Comparison of ENCODE assay signal across 8 cellular contexts in genomic region chr2:221554769-221555510, GRCh38. TPM values are rescaled to one million over a fixed set of nuclear protein-coding genes. Genes with fewer than 3 reads are reported as not detected.
DNase-seq lines count a peak whose midpoint lies in the region; ATAC-seq, FAIRE-seq and TF ChIP-seq lines count a peak whose summit lies in the region.

No MANE protein-coding gene starts in this region.

- no peaks in the 10 kb centered on the region for H3K9me3 ChIP-seq in BLaER1
- H3K9me3 ChIP-seq in GM12878 (replicated peaks; ENCODE audit: control insufficient read depth, insufficient read depth, low read length): no peaks in the 10 kb centered on the region

- no peak for TF ChIP-seq RAD21 in GM12878 (IDR thresholded peaks at IDR 0.05; ENCODE audit: insufficient read depth, low read depth, low read length)

- CTCF ChIA-PET in GM12878 (lab: Yijun Ruan, JAX): interaction anchor here (1.0 kb wide), 1 partner anchor 20 kb away, joined by 3 read pairs; no protein-coding TSS in a partner anchor

- H3K9me3 Mint-ChIP-seq in stimulated activated memory B cell treated with anti-CD40 and anti-IgM and Interleukin-4, amounts not matched to agents 10 μg/mL and 1 μg/mL and 100 μg/mL, for 72 hours: no peaks in the 10 kb centered on the region

- H3K4me1 Mint-ChIP-seq in stimulated activated memory B cell treated with anti-CD40 and anti-IgM and Interleukin-4, amounts not matched to agents 10 μg/mL and 1 μg/mL and 100 μg/mL, for 72 hours: peaks cover 36% of the 10 kb centered on the region

- in situ Hi-C loops in GM12878 (cut with MboI): no loop called here

- TF ChIP-seq POLR2A in GM12878 (IDR thresholded peaks at IDR 0.05; ENCODE audit: low read depth, low read length): no peak

- 6% methylated on average over 4 of the region's 4 CpGs for WGBS in GM12878 (ENCODE audit: insufficient coverage, insufficient replicate concordance, low lambda C conversion rate, missing lambda C conversion rate)

- SMC1A ChIA-PET in GM12878 (lab: Charles Lee; ENCODE audit: uncharacterized antibody, unreplicated experiment): interaction anchor here (1.3 kb wide), 1 partner anchor 10 kb away, joined by 3 read pairs; no protein-coding TSS in a partner anchor

- H3K4me3 ChIP-seq in BLaER1 (no peak overlapping the region), GM12878 (0 out of 2 replicates have a peak overlapping the region, but pooled peaks have one; percentile 34)

- RAD21 ChIA-PET in GM12878 (lab: Charles Lee; ENCODE audit: unreplicated experiment): no interaction called here

- no peaks in the 10 kb centered on the region for H3K27me3 Mint-ChIP-seq in stimulated activated memory B cell treated with anti-CD40 and anti-IgM and Interleukin-4, amounts not matched to agents 10 μg/mL and 1 μg/mL and 100 μg/mL, for 72 hours

- peak; percentile 50 for DNase-seq in GM12878 (ENCODE audit: low read depth, low spot score)
- DNase-seq in NCI-H2081 (lab: John Stamatoyannopoulos, UW): no peak
- DNase-seq in HuH-7.5 (ENCODE audit: low spot score): no peak
- DNase-seq in activated gamma-delta T cell (lab: John Stamatoyannopoulos, UW): no peak

- no peak for TF ChIP-seq CTCF in GM12878 (IDR thresholded peaks at IDR 0.05 in 2 of 3, conservative IDR thresholded peaks at IDR 0.05 in 1 of 3; ENCODE audit: control insufficient read depth in 2 of 3, extremely low read depth in 1 of 3, insufficient read depth in 1 of 3, low read depth in 3 of 3, low read length in 3 of 3)

- no peaks in the 10 kb centered on the region for H3K36me3 Mint-ChIP-seq in stimulated activated memory B cell treated with anti-CD40 and anti-IgM and Interleukin-4, amounts not matched to agents 10 μg/mL and 1 μg/mL and 100 μg/mL, for 72 hours

- H3K79me2 ChIP-seq in GM12878 (ENCODE audit: control insufficient read depth, insufficient read depth, low read length): no peaks in the 10 kb centered on the region

- no peak overlapping the region for H3K9ac ChIP-seq in BLaER1
- H3K9ac ChIP-seq in GM12878 (ENCODE audit: control insufficient read depth, insufficient read depth, low read length): no peak overlapping the region

- H3K4me2 ChIP-seq in BLaER1 (peak overlapping the region; percentile 23), GM12878 (ENCODE audit: control insufficient read depth, insufficient read depth) (peak overlapping the region; percentile 67)

- peak overlapping the region; percentile 76 for H3K27ac Mint-ChIP-seq in stimulated activated memory B cell treated with anti-CD40 and anti-IgM and Interleukin-4, amounts not matched to agents 10 μg/mL and 1 μg/mL and 100 μg/mL, for 72 hours

- peaks cover 19% of the 10 kb centered on the region for H3K4me1 ChIP-seq in BLaER1
- peaks cover 13% of the 10 kb centered on the region for H3K4me1 ChIP-seq in GM12878 (ENCODE audit: control insufficient read depth, insufficient read depth, low read length)

- no peak overlapping the region for H3K27ac ChIP-seq in BLaER1
- no peak overlapping the region for H3K27ac ChIP-seq in GM12878 (ENCODE audit: control insufficient read depth, insufficient read depth)

- POLR2A ChIA-PET in GM12878 (lab: Charles Lee): no interaction called here

- H3K36me3 ChIP-seq in BLaER1 (no peaks in the 10 kb centered on the region), GM12878 (ENCODE audit: control insufficient read depth in 2 of 2, insufficient read depth in 2 of 2, low read length in 1 of 2) (no peaks in the 10 kb centered on the region)

- H3K27me3 ChIP-seq in BLaER1 (no peaks in the 10 kb centered on the region), GM12878 (replicated peaks in 1 of 2; ENCODE audit: control insufficient read depth in 2 of 2, insufficient read depth in 2 of 2, low read length in 1 of 2) (no peaks in the 10 kb centered on the region)

- intact Hi-C loops in GM12878 (cut with micrococcal nuclease; ENCODE audit: unreplicated experiment): loop anchor here (5.0 kb wide), 1 partner anchor 38 kb away; no protein-coding TSS in a partner anchor

- BruUV-seq in GM12878 (replicated peaks; lab: Mats Ljungman, UMichigan): no TSS peak

- TF ChIP-seq EP300 in GM12878 (IDR thresholded peaks at IDR 0.05; ENCODE audit: borderline replicate concordance in 1 of 2, control insufficient read depth in 1 of 2, low read depth in 2 of 2, low read length in 2 of 2): no peak

- no peaks in the 10 kb centered on the region for H4K20me1 ChIP-seq in BLaER1
- H4K20me1 ChIP-seq in GM12878 (ENCODE audit: control insufficient read depth, insufficient read depth): no peaks in the 10 kb centered on the region

- FAIRE-seq in GM12878 (lab: Jason Lieb, UNC): peak; percentile 59

- peak; percentile 96 for ATAC-seq in GM18909 (IDR thresholded peaks at IDR 0.05; ENCODE audit: poor library complexity, unreplicated experiment)
- ATAC-seq in HG03039 (IDR thresholded peaks at IDR 0.05; ENCODE audit: unreplicated experiment): peak; percentile 99
- peak; percentile 91 for ATAC-seq in GM12878
- peak; percentile 95 for ATAC-seq in stimulated activated memory B cell treated with anti-CD40 and anti-IgM and Interleukin-4, amounts not matched to agents 10 μg/mL and 1 μg/mL and 100 μg/mL, for 72 hours

- peak overlapping the region; percentile 61 for H3K4me3 Mint-ChIP-seq in stimulated activated memory B cell treated with anti-CD40 and anti-IgM and Interleukin-4, amounts not matched to agents 10 μg/mL and 1 μg/mL and 100 μg/mL, for 72 hours

- peak overlapping the region; percentile 10; the same call in 1 of the 2 replicates for H2AFZ ChIP-seq in GM12878 (ENCODE audit: control insufficient read depth, low read depth, low read length)

TF ChIP-seq in GM12878, 131 proteins besides CTCF, POLR2A, EP300 and RAD21 (continues in another document):
- TF ChIP-seq KDM1A (IDR thresholded peaks at IDR 0.05; ENCODE audit: borderline replicate concordance) (no peak), MEF2A (IDR thresholded peaks at IDR 0.05; ENCODE audit: insufficient read depth, low read depth, low read length) (no peak), ZBTB33 (IDR thresholded peaks at IDR 0.05) (no peak), EGR1 (IDR thresholded peaks at IDR 0.05; ENCODE audit: borderline replicate concordance in 1 of 2, low read depth in 2 of 2, low read length in 2 of 2) (no peak), JUND (IDR thresholded peaks at IDR 0.05; ENCODE audit: low read depth, low read length) (no peak), GABPA (IDR thresholded peaks at IDR 0.05; ENCODE audit: low read depth) (no peak), BACH1 (IDR thresholded peaks at IDR 0.05; ENCODE audit: borderline replicate concordance) (no peak), IRF4 (IDR thresholded peaks at IDR 0.05; ENCODE audit: low read depth, low read length) (no peak), RBBP5 (conservative IDR thresholded peaks at IDR 0.05) (no peak), IKZF2 (IDR thresholded peaks at IDR 0.05) (peak in 1 of 2 experiments; percentile 34; a peak in 2 of 4 replicates), POU2F2 (IDR thresholded peaks at IDR 0.05; ENCODE audit: borderline replicate concordance, low read depth, low read length) (peak; percentile 96; the same call in 2 of the 3 replicates), KAT2A (conservative IDR thresholded peaks at IDR 0.05; ENCODE audit: control insufficient read depth, low read depth, low read length) (no peak), CEBPB (IDR thresholded peaks at IDR 0.05; ENCODE audit: borderline replicate concordance in 1 of 2, low read depth in 2 of 2, low read length in 2 of 2) (no peak), HDAC6 (IDR thresholded peaks at IDR 0.05; ENCODE audit: unreplicated experiment) (no peak), CHD4 (IDR thresholded peaks at IDR 0.05) (no peak)
- TF ChIP-seq, protein P1, sequence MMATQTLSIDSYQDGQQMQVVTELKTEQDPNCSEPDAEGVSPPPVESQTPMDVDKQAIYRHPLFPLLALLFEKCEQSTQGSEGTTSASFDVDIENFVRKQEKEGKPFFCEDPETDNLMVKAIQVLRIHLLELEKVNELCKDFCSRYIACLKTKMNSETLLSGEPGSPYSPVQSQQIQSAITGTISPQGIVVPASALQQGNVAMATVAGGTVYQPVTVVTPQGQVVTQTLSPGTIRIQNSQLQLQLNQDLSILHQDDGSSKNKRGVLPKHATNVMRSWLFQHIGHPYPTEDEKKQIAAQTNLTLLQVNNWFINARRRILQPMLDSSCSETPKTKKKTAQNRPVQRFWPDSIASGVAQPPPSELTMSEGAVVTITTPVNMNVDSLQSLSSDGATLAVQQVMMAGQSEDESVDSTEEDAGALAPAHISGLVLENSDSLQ (IDR thresholded peaks at IDR 0.05): 0 out of 2 replicates have a peak, but pooled peaks have one; percentile 15

RNA-seq across cellular contexts. Expression of gene EPHA4, which starts 17.2 kb away (rescaled TPM):
- 0.93 and 1.0 TPM in 2 replicates for total RNA-seq in GM12878 (2013; cell fraction: nucleolus; rRNA removed)
- total RNA-seq in GM12878 (2014; rRNA removed) (0.11 and 0.23 TPM in 2 replicates), GM12878 (2014; rRNA removed; fragmentation: Illumina TruSeq; extraction: Trizol) (0.23 and 0.67 TPM in 2 replicates), GM12878 (2021) (0.33 and 0.35 TPM in 2 replicates)
- 0.24 TPM for polyA plus RNA-seq in GM12878 (2011; ENCODE audit: low read depth)
- polyA plus RNA-seq in GM12878 (2011; rRNA removed) (1.1 and 1.5 TPM in 2 replicates), GM12878 (2014; fragmentation: Illumina TruSeq; extraction: Trizol) (0.50 TPM in 1 of 2 replicates, not detected in the other), GM12878 (2014; fragmentation: Nextera tagmentation; extraction: Ambion mirVana) (under 1 TPM in 1 of 2 experiments, not detected in 1; 0.16 TPM), GM12878 (2014; rRNA removed) (0.06 and 0.14 TPM in 2 replicates), GM12878 (2016; fragmentation: Nextera tagmentation; extraction: Ambion mirVana) (under 1 TPM; 0.08 to 0.74 TPM)
- 1.3 and 1.6 TPM in 2 replicates for polyA plus RNA-seq in GM12878 (2011; cell fraction: cytosol; rRNA removed)
- polyA plus RNA-seq in GM12878 (2011; cell fraction: nucleus; rRNA removed): 1.1 and 1.5 TPM in 2 replicates
- 0.35 and 0.42 TPM in 2 replicates for polyA plus RNA-seq in GM12878 (2012)
- polyA minus RNA-seq in GM12878 (2011; rRNA and poly(A)+ RNA removed): 1.4 and 2.3 TPM in 2 replicates
- polyA minus RNA-seq in GM12878 (2011; cell fraction: cytosol; rRNA and poly(A)+ RNA removed): 0.94 and 1.8 TPM in 2 replicates
- polyA minus RNA-seq in GM12878 (2011; cell fraction: nucleus; rRNA and poly(A)+ RNA removed): 2.3 and 4.2 TPM in 2 replicates
